16 cellular contexts compared by ENCODE assay signal in the genomic region with DNA sequence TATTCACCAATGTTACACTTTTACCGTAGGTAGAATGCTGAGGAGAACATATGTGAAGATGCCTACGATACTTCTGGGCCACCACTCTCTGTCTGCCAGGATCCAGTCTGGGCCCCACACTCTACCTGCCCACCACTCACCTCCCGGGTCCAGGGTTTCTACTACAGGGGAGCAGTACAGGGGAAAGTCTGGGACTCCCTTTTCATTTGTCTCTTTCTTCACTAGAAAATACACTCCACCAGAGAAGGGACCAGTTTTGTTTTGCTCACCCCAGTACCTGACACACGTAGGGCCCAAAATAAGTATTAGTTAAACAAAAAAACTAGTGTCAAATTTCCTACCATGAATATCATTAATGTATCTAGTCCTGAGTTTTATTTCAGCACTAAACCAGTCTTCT. TPM values are rescaled to one million over a fixed set of nuclear protein-coding genes. Genes with fewer than 3 reads are reported as not detected.
DNase-seq lines count a peak whose midpoint lies in the region; ATAC-seq and TF ChIP-seq lines count a peak whose summit lies in the region.
"Had no signal": no experiment of that assay in that cellular context is flagged by ENCODE, and none has a peak within 500 bp of the region (broad histone marks: within the 10 kb centered on the region; RNA-seq: fewer than 3 reads in every experiment).

No MANE protein-coding gene starts in this region.

- no peak overlapping the region for H3K4me2 ChIP-seq in PC-9

- ATAC-seq in CD4-positive, alpha-beta T cell (ENCODE audit: poor library complexity) = no peak
- ATAC-seq in HG03521 (IDR thresholded peaks at IDR 0.05; ENCODE audit: unreplicated experiment) (no peak), GM21367 (IDR thresholded peaks at IDR 0.05; ENCODE audit: unreplicated experiment) (no peak)

- no peak overlapping the region for H3K27ac ChIP-seq in CD4-positive, alpha-beta T cell (ENCODE audit: low read depth, low read length)
- H3K27ac ChIP-seq in PC-9 = no peak overlapping the region
- peak overlapping the region; percentile 41 to 73 for H3K27ac ChIP-seq in coronary artery
- H3K27ac ChIP-seq in skeletal muscle tissue (ENCODE audit: low read depth, low read length) = peak overlapping the region; percentile 79
- H3K27ac ChIP-seq in colonic mucosa = no peak overlapping the region
- H3K27ac ChIP-seq: prostate gland had no signal

- no peaks in the 10 kb centered on the region for H3K27me3 Mint-ChIP-seq in CD4-positive, alpha-beta T cell

- peaks cover 52% of the 10 kb centered on the region; the same call in 1 of the 2 replicates for H3K36me3 ChIP-seq in PC-9 (ENCODE audit: low read depth)
- H3K36me3 ChIP-seq in skeletal muscle tissue (ENCODE audit: control insufficient read depth in 3 of 3, insufficient read depth in 3 of 3, low read length in 3 of 3) = peaks cover 28 to 32% (median 28%) of the 10 kb centered on the region in 3 donors
- peaks cover 24% of the 10 kb centered on the region for H3K36me3 ChIP-seq in colonic mucosa

- H3K79me2 ChIP-seq in PC-9 (ENCODE audit: low read depth) = no peaks in the 10 kb centered on the region

- intact Hi-C loops in CD4-positive, alpha-beta T cell (cut with DNase I, micrococcal nuclease) = no loop called here
- intact Hi-C loops in PC-9 (cut with micrococcal nuclease; ENCODE audit: unreplicated experiment) (loop anchor here (5.0 kb wide), 1 partner anchor 185 kb away; no protein-coding TSS in a partner anchor), colonic mucosa (cut with DNase I) (loop anchor here (10.0 kb wide), 1 partner anchor 188 kb away; no protein-coding TSS in a partner anchor)

- H3K27me3 ChIP-seq in CD4-positive, alpha-beta T cell (ENCODE audit: control insufficient read depth, insufficient read depth, low read length) = no peaks in the 10 kb centered on the region
- H3K27me3 ChIP-seq in PC-9 (ENCODE audit: insufficient read depth, low read depth) (no peaks in the 10 kb centered on the region), skeletal muscle tissue (ENCODE audit: control insufficient read depth in 3 of 3, insufficient read depth in 3 of 3, low read length in 3 of 3) (no peaks in the 10 kb centered on the region), colonic mucosa (no peaks in the 10 kb centered on the region)

- H3K4me3 ChIP-seq in PC-9 (no peak overlapping the region), coronary artery (no peak overlapping the region), skeletal muscle tissue (ENCODE audit: low read length in 3 of 3) (peak overlapping the region in 1 of 3 donors; percentile 61), colonic mucosa (no peak overlapping the region)
- H3K4me3 ChIP-seq: mucosa of descending colon, prostate gland had no signal

- peaks cover under 1% of the 10 kb centered on the region; the same call in 1 of the 2 replicates for H3F3A ChIP-seq in PC-9 (ENCODE audit: insufficient read depth, low read depth)

- CTCF ChIA-PET in CD4-positive, alpha-beta T cell (lab: Charles Lee) = no interaction called here
- CTCF ChIA-PET in PC-9 (lab: Charles Lee) = interaction anchor here (0.7 to 0.9 kb wide), 2 partner anchors 46 to 144 kb away, joined by 5 read pairs; no protein-coding TSS in a partner anchor

- POLR2A ChIA-PET in CD4-positive, alpha-beta T cell (lab: Charles Lee) = interaction anchor here (1.2 to 1.3 kb wide), 2 partner anchors 21 to 22 kb away, joined by 3 read pairs; partner anchors contain the start of gene KANSL3
- POLR2A ChIA-PET in PC-9 (lab: Charles Lee; ENCODE audit: unreplicated experiment) = interaction anchor here (0.6 to 0.7 kb wide), 2 partner anchors 77 to 216 kb away, joined by 5 to 14 read pairs; no protein-coding TSS in a partner anchor

- peak overlapping the region; percentile 44 for H3K27ac Mint-ChIP-seq in CD4-positive, alpha-beta T cell
- H3K27ac Mint-ChIP-seq: endodermal cell had no signal

- no peaks in the 10 kb centered on the region for H3K9me3 ChIP-seq in CD4-positive, alpha-beta T cell (ENCODE audit: control insufficient read depth, low read length)
- H3K9me3 ChIP-seq in PC-9 (ENCODE audit: insufficient read depth, low read depth) (no peaks in the 10 kb centered on the region), skeletal muscle tissue (ENCODE audit: control insufficient read depth in 3 of 3, low read length in 3 of 3) (no peaks in the 10 kb centered on the region), colonic mucosa (no peaks in the 10 kb centered on the region)
- H3K9me3 ChIP-seq: mucosa of descending colon, prostate gland had no signal

- TSS peak; percentile 36 for BruUV-seq in PC-9 (replicated peaks; lab: Mats Ljungman, UMichigan)

- TF ChIP-seq CTCF in CD4-positive, alpha-beta T cell (IDR thresholded peaks at IDR 0.05) = no peak
- TF ChIP-seq CTCF in PC-9 (conservative IDR thresholded peaks at IDR 0.05) (no peak), coronary artery (IDR thresholded peaks at IDR 0.05) (no peak), colonic mucosa (IDR thresholded peaks at IDR 0.05) (no peak)

- H3K36me3 Mint-ChIP-seq in CD4-positive, alpha-beta T cell (ENCODE audit: low read depth) = peaks cover 62% of the 10 kb centered on the region

- no peak overlapping the region for H3K4me3 Mint-ChIP-seq in CD4-positive, alpha-beta T cell
- H3K4me3 Mint-ChIP-seq: endodermal cell had no signal

- no peaks in the 10 kb centered on the region for H3K9me3 Mint-ChIP-seq in CD4-positive, alpha-beta T cell
- H3K9me3 Mint-ChIP-seq: endodermal cell had no signal

- H3K9ac ChIP-seq in skeletal muscle tissue (ENCODE audit: low read depth in 1 of 3, low read length in 3 of 3) = peak overlapping the region in 2 of 3 donors; percentile 27 to 46
- no peak overlapping the region for H3K9ac ChIP-seq in colonic mucosa (ENCODE audit: low read depth in 2 of 2, low read length in 2 of 2)

- H3K4me1 ChIP-seq in PC-9 (replicated peaks; ENCODE audit: insufficient read depth) = no peaks in the 10 kb centered on the region
- H3K4me1 ChIP-seq in skeletal muscle tissue (ENCODE audit: control insufficient read depth in 3 of 3, insufficient read depth in 3 of 3, low read length in 3 of 3) = peaks cover 17 to 28% (median 21%) of the 10 kb centered on the region in 3 donors
- no peaks in the 10 kb centered on the region for H3K4me1 ChIP-seq in colonic mucosa
- H3K4me1 ChIP-seq: prostate gland had no signal

- no peak overlapping the region for H2AFZ ChIP-seq in PC-9

- H3K4me1 Mint-ChIP-seq in CD4-positive, alpha-beta T cell (ENCODE audit: low read depth) = peaks cover 11% of the 10 kb centered on the region
- H3K4me1 Mint-ChIP-seq: endodermal cell had no signal

- DNase-seq in CD4-positive, alpha-beta T cell = no peak
- DNase-seq in PC-9 (no peak), coronary artery (ENCODE audit: low spot score) (no peak), colonic mucosa (no peak)
- DNase-seq: activated CD8-positive, alpha-beta memory T cell treated with anti-CD3 and anti-CD28 coated beads for 24 hours; C1 segment of cervical spinal cord; endodermal cell; GOT3; mucosa of descending colon; NCI-H2029 treated with DMSO at 0.1 percent for 48 hours had no signal

- no peaks in the 10 kb centered on the region for H3K9me2 ChIP-seq in PC-9 (ENCODE audit: insufficient read depth)

- H4K20me1 ChIP-seq in PC-9 (ENCODE audit: insufficient read depth) = peaks cover 12% of the 10 kb centered on the region; the same call in 1 of the 2 replicates

RNA-seq across cellular contexts. Expression of gene KANSL3, which starts 21.1 kb away (rescaled TPM):
- 10 to 100 TPM; 54.4 to 61.8 TPM for total RNA-seq in CD4-positive, alpha-beta T cell
- total RNA-seq in PC-9 (2021) (52.0 and 53.8 TPM in 2 replicates), skeletal muscle tissue (23.5 TPM), colonic mucosa (10 to 100 TPM; 33.6 to 36.5 TPM)

RNA-seq across cellular contexts. Expression of gene FER1L5, which starts 25.6 kb away (rescaled TPM):
- not detected for total RNA-seq in CD4-positive, alpha-beta T cell
- 0.09 TPM in 1 of 2 replicates, not detected in the other for total RNA-seq in PC-9 (2021)
- 0.52 TPM for total RNA-seq in skeletal muscle tissue
- not detected for total RNA-seq in colonic mucosa
- total RNA-seq: glomerular endothelial cell, kidney epithelial cell had no signal

Comparison
In these comparisons a context has a peak if more than half of its experiments do, and no peak if none do; other contexts are left out.
1. H3K27ac ChIP-seq: peak in coronary artery (2 of 2) and skeletal muscle tissue (single experiment); none in CD4-positive, alpha-beta T cell (single experiment), PC-9 (single experiment) and colonic mucosa (single experiment).
2. H3K9ac ChIP-seq: peak in skeletal muscle tissue (2 of 3); none in colonic mucosa (0 of 2).
3. intact Hi-C loops: an anchor here in PC-9 (5.0 kb wide) and colonic mucosa (10.0 kb wide); none called in CD4-positive, alpha-beta T cell.